In genomic region chr20:3173582-3174441, GRCh38 we compare ENCODE assay signal across 8 cellular contexts. TPM values are rescaled to one million over a fixed set of nuclear protein-coding genes. Genes with fewer than 3 reads are reported as not detected.
DNase-seq lines count a peak whose midpoint lies in the region; ATAC-seq and TF ChIP-seq lines count a peak whose summit lies in the region.

No MANE protein-coding gene starts in this region.

- peak overlapping the region; percentile 73 to 89 for H3K4me3 ChIP-seq in CD4-positive, alpha-beta memory T cell (ENCODE audit: low read length in 2 of 2)
- H3K4me3 ChIP-seq in OCI-LY3 (ENCODE audit: low read length) (peak overlapping the region; percentile 93), epithelial cell of proximal tubule (ENCODE audit: low read depth, low read length) (peak overlapping the region; percentile 99)

- H3K36me3 Mint-ChIP-seq in CD4-positive, alpha-beta memory T cell: peaks cover 0 to 1% of the 10 kb centered on the region in 2 donors

- no peaks in the 10 kb centered on the region for H3K79me2 ChIP-seq in OCI-LY3 (ENCODE audit: low read length)

- peak overlapping the region; percentile 80 to 88 (median 84) for H3K4me3 Mint-ChIP-seq in CD4-positive, alpha-beta memory T cell

- peak overlapping the region; percentile 50 for H3K9ac ChIP-seq in OCI-LY3 (ENCODE audit: low read length)

- H4K20me1 ChIP-seq in OCI-LY3 (ENCODE audit: insufficient read depth, low read length): no peaks in the 10 kb centered on the region

- H3K4me2 ChIP-seq in OCI-LY3 (ENCODE audit: low read length): peak overlapping the region; percentile 92

- H3K27ac Mint-ChIP-seq in CD4-positive, alpha-beta memory T cell: peak overlapping the region; percentile 52 to 92 (median 87)

- H3K27me3 ChIP-seq in CD4-positive, alpha-beta memory T cell (ENCODE audit: insufficient read depth, low read length): no peaks in the 10 kb centered on the region
- H3K27me3 ChIP-seq in OCI-LY3 (ENCODE audit: low read depth, low read length): peaks cover 12% of the 10 kb centered on the region

- H3K9me3 ChIP-seq in CD4-positive, alpha-beta memory T cell (ENCODE audit: control insufficient read depth in 1 of 2, low read length in 2 of 2): no peaks in the 10 kb centered on the region
- H3K9me3 ChIP-seq in OCI-LY3 (ENCODE audit: insufficient read depth, low read length): no peaks in the 10 kb centered on the region

- intact Hi-C loops in CD4-positive, alpha-beta memory T cell (cut with micrococcal nuclease): loop anchor here (1.0 to 5.0 kb wide), 4 partner anchors 15 to 65 kb away; partner anchors contain the start of genes DDRGK1, FASTKD5, SLC4A11 and UBOX5

- H2AFZ ChIP-seq in OCI-LY3 (ENCODE audit: low read depth, low read length): peak overlapping the region; percentile 96

- no peak for TF ChIP-seq CTCF in OCI-LY3 (IDR thresholded peaks at IDR 0.05; ENCODE audit: low read depth, low read length)
- TF ChIP-seq CTCF in epithelial cell of proximal tubule (conservative IDR thresholded peaks at IDR 0.05; ENCODE audit: low read depth, low read length): peak; percentile 25

- ATAC-seq in GM19468 (IDR thresholded peaks at IDR 0.05; ENCODE audit: extremely low read depth, unreplicated experiment): peak; percentile 54

- H3K36me3 ChIP-seq in CD4-positive, alpha-beta memory T cell (ENCODE audit: insufficient read depth, low read length): no peaks in the 10 kb centered on the region
- no peaks in the 10 kb centered on the region for H3K36me3 ChIP-seq in OCI-LY3 (replicated peaks; ENCODE audit: low read depth, low read length)

- H3K4me1 ChIP-seq in CD4-positive, alpha-beta memory T cell (ENCODE audit: insufficient read depth, low read length): peaks cover 15% of the 10 kb centered on the region
- H3K4me1 ChIP-seq in OCI-LY3 (ENCODE audit: low read length): peaks cover 11% of the 10 kb centered on the region

- peak overlapping the region; percentile 89 for H3K27ac ChIP-seq in CD4-positive, alpha-beta memory T cell (ENCODE audit: low read depth, low read length)
- H3K27ac ChIP-seq in OCI-LY3 (ENCODE audit: low read length): no peak overlapping the region

- POLR2A ChIA-PET in CD4-positive, alpha-beta memory T cell (lab: Charles Lee; ENCODE audit: partially characterized antibody): interaction anchor here (0.9 kb wide), 1 partner anchor 16 kb away, joined by 4 read pairs; no protein-coding TSS in a partner anchor

- peaks cover 6 to 13% of the 10 kb centered on the region in 2 donors for H3K27me3 Mint-ChIP-seq in CD4-positive, alpha-beta memory T cell

- peak; percentile 87 to 90 (median 89) for DNase-seq in CD4-positive, alpha-beta memory T cell
- peak; percentile 23 for DNase-seq in HS-27A (ENCODE audit: low read depth)
- DNase-seq in activated T-cell treated with anti-CD3 and anti-CD28 coated beads for 48 hours (ENCODE audit: low read depth): peak; percentile 92
- DNase-seq in epithelial cell of proximal tubule (ENCODE audit: low read depth): no peak
- DNase-seq in mucosa of gallbladder (ENCODE audit: low spot score): peak; percentile 88
- peak; percentile 89 for DNase-seq in stimulated activated CD8-positive, alpha-beta memory T cell treated with anti-CD3 and anti-CD28 coated beads, Interleukin-4, amount 100 ng/mL, for 24 hours (ENCODE audit: low read depth)

- H3K9me3 Mint-ChIP-seq in CD4-positive, alpha-beta memory T cell: no peaks in the 10 kb centered on the region

- CTCF ChIA-PET in CD4-positive, alpha-beta memory T cell (lab: Charles Lee; ENCODE audit: partially characterized antibody): no interaction called here

- H3K4me1 Mint-ChIP-seq in CD4-positive, alpha-beta memory T cell: peaks cover 4 to 25% (median 11%) of the 10 kb centered on the region in 4 donors

RNA-seq across cellular contexts. Expression of gene LZTS3, which starts 0.5 kb away (rescaled TPM):
- 1 to 10 TPM; 7.0 to 7.9 TPM for total RNA-seq in CD4-positive, alpha-beta memory T cell
- under 1 TPM; 0.78 to 0.86 TPM for polyA plus RNA-seq in CD4-positive, alpha-beta memory T cell
- 3.1 and 15.8 TPM in 2 replicates for total RNA-seq in epithelial cell of proximal tubule
- total RNA-seq in mucosa of gallbladder: 54.1 TPM

RNA-seq across cellular contexts. Expression of gene FASTKD5, which starts 14.1 kb away (rescaled TPM):
- 10 to 100 TPM; 26.2 to 26.6 TPM for total RNA-seq in CD4-positive, alpha-beta memory T cell
- 10 to 100 TPM; 18.5 to 22.3 TPM for polyA plus RNA-seq in CD4-positive, alpha-beta memory T cell
- total RNA-seq in epithelial cell of proximal tubule (15.3 and 21.8 TPM in 2 replicates), mucosa of gallbladder (17.1 TPM)

RNA-seq across cellular contexts. Expression of gene UBOX5, which starts 14.1 kb away (rescaled TPM):
- 10 to 100 TPM; 10.8 to 11.5 TPM for total RNA-seq in CD4-positive, alpha-beta memory T cell
- polyA plus RNA-seq in CD4-positive, alpha-beta memory T cell: 1 to 10 TPM; 3.6 to 8.0 TPM
- 3.6 and 4.3 TPM in 2 replicates for total RNA-seq in epithelial cell of proximal tubule
- 6.0 TPM for total RNA-seq in mucosa of gallbladder

RNA-seq across cellular contexts. Expression of gene DDRGK1, which starts 30.7 kb away (rescaled TPM):
- 10 to 100 TPM; 55.6 to 61.0 TPM for total RNA-seq in CD4-positive, alpha-beta memory T cell
- 10 to 100 TPM; 35.2 to 53.6 TPM for polyA plus RNA-seq in CD4-positive, alpha-beta memory T cell
- total RNA-seq in epithelial cell of proximal tubule: 63.5 and 80.7 TPM in 2 replicates
- total RNA-seq in mucosa of gallbladder: 139 TPM

RNA-seq across cellular contexts. Expression of gene ITPA, which starts 35.5 kb away (rescaled TPM):
- 10 to 100 TPM; 46.7 to 46.8 TPM for total RNA-seq in CD4-positive, alpha-beta memory T cell
- polyA plus RNA-seq in CD4-positive, alpha-beta memory T cell: 10 to 100 TPM; 48.1 to 75.9 TPM
- 68.3 and 106 TPM in 2 replicates for total RNA-seq in epithelial cell of proximal tubule
- total RNA-seq in mucosa of gallbladder: 44.4 TPM
